In genomic region chr20:50311308-50312001, GRCh38 we compare ENCODE assay signal across 22 cellular contexts.
A peak's percentile ranks its signal among the peaks of the same experiment; 100 is the strongest.
DNase-seq lines count a peak whose midpoint lies in the region; ATAC-seq and TF ChIP-seq lines count a peak whose summit lies in the region.
"Had no signal": no experiment of that assay in that cellular context is flagged by ENCODE, and none has a peak within 500 bp of the region (broad histone marks: within the 10 kb centered on the region; RNA-seq: fewer than 3 reads in every experiment).

No MANE protein-coding gene starts in this region.

- peak overlapping the region; percentile 58 for H2BK5ac ChIP-seq in IMR-90 (ENCODE audit: low read depth, low read length, poor library complexity, severe bottlenecking)

- ATAC-seq in IMR-90 (ENCODE audit: low read depth) (no peak), HG02642 (IDR thresholded peaks at IDR 0.05; ENCODE audit: poor library complexity, unreplicated experiment) (no peak), GM19035 (IDR thresholded peaks at IDR 0.05; ENCODE audit: unreplicated experiment) (no peak)
- ATAC-seq: HCT116, left ventricle myocardium superior had no signal

- H3K4me3 ChIP-seq in IMR-90 (ENCODE audit: insufficient read depth, low read depth, low read length) (no peak overlapping the region), stomach smooth muscle (ENCODE audit: low read length in 2 of 2) (no peak overlapping the region)
- H3K4me3 ChIP-seq: MG63 had no signal

- peak overlapping the region; percentile 80 for H3K18ac ChIP-seq in IMR-90 (ENCODE audit: low read depth, low read length)

- no peaks in the 10 kb centered on the region for H3K27me3 ChIP-seq in IMR-90 (ENCODE audit: control insufficient read depth, insufficient read depth, low read length)
- no peaks in the 10 kb centered on the region for H3K27me3 ChIP-seq in stomach smooth muscle (ENCODE audit: control insufficient read depth in 1 of 2, insufficient read depth in 2 of 2, low read length in 2 of 2)
- H3K27me3 ChIP-seq: MG63 had no signal

- no peak overlapping the region; the same call in 1 of the 2 replicates for H3K27ac ChIP-seq in IMR-90 (ENCODE audit: insufficient read depth, low read length)
- H3K27ac ChIP-seq in stomach smooth muscle (ENCODE audit: low read length) = peak overlapping the region; percentile 77

- H2BK120ac ChIP-seq in IMR-90 (ENCODE audit: low read depth, low read length) = peak overlapping the region; percentile 100

- H3K4me1 Mint-ChIP-seq in brain = peaks cover 20% of the 10 kb centered on the region
- H3K4me1 Mint-ChIP-seq: activated CD4-positive, alpha-beta T cell treated with anti-CD3 and anti-CD28 coated beads, Interleukin-2, amount 10 ng/mL, durations not matched to agents 24 days and 14 days; naive B cell had no signal

- peak overlapping the region; percentile 72 to 92; a peak in 2 of 4 replicates for H4K8ac ChIP-seq in IMR-90 (ENCODE audit: low read depth in 2 of 2, low read length in 2 of 2)

- H3K27me3 Mint-ChIP-seq in brain = peaks cover 17% of the 10 kb centered on the region

- no peak overlapping the region for H3K56ac ChIP-seq in IMR-90 (ENCODE audit: extremely low read depth, insufficient read depth, low read length)

- peak; percentile 48 for DNase-seq in IMR-90
- DNase-seq in lung microvascular endothelial cell (ENCODE audit: low read depth in 2 of 2) = peak; percentile 27 to 50
- no peak for DNase-seq in NCI-H1417 treated with DMSO at 0.1 percent for 48 hours (lab: John Stamatoyannopoulos, UW)
- no peak for DNase-seq in NCI-H128 (lab: John Stamatoyannopoulos, UW; ENCODE audit: unreplicated experiment)
- DNase-seq: activated CD4-positive, alpha-beta T cell treated with anti-CD3 and anti-CD28 coated beads, Interleukin-2, amount 10 ng/mL, durations not matched to agents 24 days and 14 days; activated CD8-positive, alpha-beta memory T cell treated with anti-CD3 and anti-CD28 coated beads, Interleukin-2, amount 50 U/mL, for 4 hours; activated gamma-delta T cell; EL; left ventricle myocardium superior; MG63; naive B cell; NCI-H187 treated with DMSO at 0.1 percent for 48 hours; NCI-H446 treated with DMSO at 0.1 percent for 48 hours; OCI-M1; SK-N-SH; T1000 had no signal

- peak overlapping the region; percentile 99 for H2AK5ac ChIP-seq in IMR-90 (ENCODE audit: low read depth, low read length)

- peak overlapping the region; percentile 100 for H3K4ac ChIP-seq in IMR-90 (ENCODE audit: low read depth, low read length)

- H2BK20ac ChIP-seq in IMR-90 (ENCODE audit: low read depth, low read length) = peak overlapping the region; percentile 97

- peak overlapping the region in 3 of 5 experiments; percentile 76 to 85 (median 82) for H3K27ac Mint-ChIP-seq in brain
- H3K27ac Mint-ChIP-seq: activated CD4-positive, alpha-beta T cell treated with anti-CD3 and anti-CD28 coated beads, Interleukin-2, amount 10 ng/mL, durations not matched to agents 24 days and 14 days; naive B cell; stimulated activated naive CD8-positive, alpha-beta T cell treated with anti-CD3 and anti-CD28 coated beads, Interleukin-15, Interleukin-2, amounts not matched to agents 100 ng/mL and 50 ng/mL, for 24 hours had no signal

- H3K4me2 ChIP-seq in IMR-90 (ENCODE audit: low read depth, low read length) = no peak overlapping the region

- H3K4me1 ChIP-seq in IMR-90 (ENCODE audit: control insufficient read depth, insufficient read depth, low read length) (peaks cover 36% of the 10 kb centered on the region), stomach smooth muscle (ENCODE audit: control insufficient read depth, insufficient read depth, low read length) (peaks cover 47% of the 10 kb centered on the region)

- WGBS in IMR-90 (ENCODE audit: extremely low coverage in 2 of 2, insufficient read length in 1 of 2), 2 experiments = no CpG with 5 or more reads among the region's 12 CpGs

- dilution Hi-C loops in IMR-90 (cut with HindIII; ENCODE audit: low sequenced_read_pairs, unreplicated experiment) = no loop called here

- H3K4me3 Mint-ChIP-seq in brain = no peak overlapping the region
- H3K4me3 Mint-ChIP-seq: activated CD4-positive, alpha-beta T cell treated with anti-CD3 and anti-CD28 coated beads, Interleukin-2, amount 10 ng/mL, durations not matched to agents 24 days and 14 days; naive B cell; stimulated activated naive CD8-positive, alpha-beta T cell treated with anti-CD3 and anti-CD28 coated beads, Interleukin-15, Interleukin-2, amounts not matched to agents 100 ng/mL and 50 ng/mL, for 24 hours had no signal

- H3K9me3 ChIP-seq in IMR-90 (ENCODE audit: control insufficient read depth, insufficient read depth, low read length) (no peaks in the 10 kb centered on the region), stomach smooth muscle (ENCODE audit: control insufficient read depth in 2 of 2, low read length in 2 of 2) (no peaks in the 10 kb centered on the region)
- H3K9me3 ChIP-seq: MG63, SK-N-SH had no signal

- H3K36me3 ChIP-seq in IMR-90 (ENCODE audit: control insufficient read depth, insufficient read depth, low read length) (no peaks in the 10 kb centered on the region), stomach smooth muscle (ENCODE audit: control insufficient read depth in 2 of 2, insufficient read depth in 2 of 2, low read length in 2 of 2) (no peaks in the 10 kb centered on the region)
- H3K36me3 ChIP-seq: MG63 had no signal

- no peaks in the 10 kb centered on the region for H3K36me3 Mint-ChIP-seq in brain
- H3K36me3 Mint-ChIP-seq: naive B cell had no signal

- TF ChIP-seq CTCF in IMR-90 (conservative IDR thresholded peaks at IDR 0.05; ENCODE audit: low read depth, low read length) (no peak), brain (conservative IDR thresholded peaks at IDR 0.05) (no peak)

- TF ChIP-seq POLR2A in IMR-90 (IDR thresholded peaks at IDR 0.05; ENCODE audit: low read depth, low read length) = no peak

- intact Hi-C loops in IMR-90 (cut with micrococcal nuclease) = no loop called here

- in situ Hi-C loops in IMR-90 (cut with MboI; ENCODE audit: low sequenced_read_pairs) = no loop called here

- H4K20me1 ChIP-seq in IMR-90 (ENCODE audit: insufficient read depth, low read length) = no peaks in the 10 kb centered on the region

- CTCF ChIA-PET in IMR-90 (lab: Yijun Ruan, JAX) = no interaction called here

- peak overlapping the region; percentile 92; the same call in 2 of the 3 replicates for H2BK15ac ChIP-seq in IMR-90 (ENCODE audit: low read depth, low read length)

- peaks cover 0 to 54% of the 10 kb centered on the region in 2 experiments; a peak in 2 of 4 replicates for H3K79me1 ChIP-seq in IMR-90 (ENCODE audit: low read depth in 1 of 2, low read length in 2 of 2)

- peaks cover 47% of the 10 kb centered on the region for H3K9me1 ChIP-seq in IMR-90 (ENCODE audit: insufficient read depth, low read length)

- H3K23ac ChIP-seq in IMR-90 (ENCODE audit: low read depth, low read length) = peak overlapping the region; percentile 79; the same call in 1 of the 2 replicates

- H3K14ac ChIP-seq in IMR-90 (replicated peaks; ENCODE audit: low read depth, low read length) = peak overlapping the region; percentile 87

- peak overlapping the region; percentile 65 for H4K5ac ChIP-seq in IMR-90 (ENCODE audit: low read depth, low read length)

- peak overlapping the region; percentile 96 for H4K91ac ChIP-seq in IMR-90 (ENCODE audit: insufficient read depth, low read depth, low read length)

- BruUV-seq in IMR-90 (replicated peaks; lab: Mats Ljungman, UMichigan) = no TSS peak

- H3K9me3 Mint-ChIP-seq in brain = peaks cover 0 to 10% (median 4%) of the 10 kb centered on the region in 5 experiments
- H3K9me3 Mint-ChIP-seq: activated CD4-positive, alpha-beta T cell treated with anti-CD3 and anti-CD28 coated beads, Interleukin-2, amount 10 ng/mL, durations not matched to agents 24 days and 14 days; stimulated activated naive CD8-positive, alpha-beta T cell treated with anti-CD3 and anti-CD28 coated beads, Interleukin-15, Interleukin-2, amounts not matched to agents 100 ng/mL and 50 ng/mL, for 24 hours had no signal

- TF ChIP-seq RAD21 in IMR-90 (IDR thresholded peaks at IDR 0.05; ENCODE audit: low read length) = no peak

- POLR2A ChIA-PET in IMR-90 (lab: Charles Lee; ENCODE audit: unreplicated experiment) = no interaction called here

- peak overlapping the region; percentile 57 for H2AFZ ChIP-seq in IMR-90 (replicated peaks; ENCODE audit: low read length, poor library complexity)

- H2AK9ac ChIP-seq in IMR-90 (replicated peaks; ENCODE audit: low read depth, low read length, poor library complexity) = no peak overlapping the region

- H3K9ac ChIP-seq in IMR-90 (ENCODE audit: low read depth, low read length) (no peak overlapping the region), stomach smooth muscle (ENCODE audit: low read length in 2 of 2) (no peak overlapping the region)
- H3K9ac ChIP-seq: SK-N-SH had no signal

TF ChIP-seq in IMR-90, 13 proteins besides CTCF, POLR2A, EP300 and RAD21:
- TF ChIP-seq CEBPB (IDR thresholded peaks at IDR 0.05; ENCODE audit: low read depth, low read length) = no peak

Comparison
In these comparisons a context has a peak if more than half of its experiments do, and no peak if none do; other contexts are left out.
1. DNase-seq: peak in IMR-90 (single experiment) and lung microvascular endothelial cell (2 of 2); none in NCI-H1417 treated with DMSO at 0.1 percent for 48 hours (single experiment) and NCI-H128 (single experiment).